In genomic region chr10:90775351-90776028, GRCh38 we compare ENCODE assay signal across 9 cellular contexts.
DNase-seq lines count a peak whose midpoint lies in the region; ATAC-seq lines count a peak whose summit lies in the region.
"Had no signal": no experiment of that assay in that cellular context is flagged by ENCODE, and none has a peak within 500 bp of the region (broad histone marks: within the 10 kb centered on the region; RNA-seq: fewer than 3 reads in every experiment).

No MANE protein-coding gene starts in this region.

- peak; percentile 33 for ATAC-seq in left ventricle myocardium superior
- ATAC-seq: foreskin keratinocyte had no signal

- DNase-seq in AG20443 (ENCODE audit: low spot score) (peak; percentile 55), H4 (ENCODE audit: low spot score) (peak; percentile 78), RPMI8226 (peak; percentile 61), left ventricle myocardium superior (no peak), NCI-H226 (no peak), NCI-H1930 (lab: John Stamatoyannopoulos, UW) (no peak)
- DNase-seq in stimulated activated CD4-positive, alpha-beta T cell treated with anti-CD3 and anti-CD28 coated beads, Interleukin-1b, Interleukin-23, amount 100 ng/mL, for 48 hours: no peak
- no peak for DNase-seq in activated CD8-positive, alpha-beta memory T cell treated with anti-CD3 and anti-CD28 coated beads for 24 hours

- intact Hi-C loops in left ventricle myocardium superior (cut with micrococcal nuclease): no loop called here

Comparison
In these comparisons a context has a peak if more than half of its experiments do, and no peak if none do; other contexts are left out.
1. DNase-seq: peak in AG20443 (single experiment), H4 (single experiment) and RPMI8226 (single experiment); none in left ventricle myocardium superior (single experiment), NCI-H226 (single experiment), NCI-H1930 (0 of 2), stimulated activated CD4-positive, alpha-beta T cell treated with anti-CD3 and anti-CD28 coated beads, Interleukin-1b, Interleukin-23, amount 100 ng/mL, for 48 hours (single experiment) and activated CD8-positive, alpha-beta memory T cell treated with anti-CD3 and anti-CD28 coated beads for 24 hours (single experiment).